In genomic region chr1:17436380-17437174, GRCh38 we compare ENCODE assay signal across 8 cellular contexts. TPM values are rescaled to one million over a fixed set of nuclear protein-coding genes. Genes with fewer than 3 reads are reported as not detected.
DNase-seq lines count a peak whose midpoint lies in the region; ATAC-seq and TF ChIP-seq lines count a peak whose summit lies in the region.

No MANE protein-coding gene starts in this region.

- H3K79me2 ChIP-seq in DND-41 (ENCODE audit: insufficient read depth, low read length): peaks cover 86% of the 10 kb centered on the region

- peak overlapping the region; percentile 77 for H3K4me2 ChIP-seq in DND-41 (ENCODE audit: insufficient read depth, low read length)

- H3K4me3 ChIP-seq in DND-41 (ENCODE audit: low read depth in 1 of 2, low read length in 2 of 2): peak overlapping the region; percentile 72 to 81; a peak in 3 of 4 replicates
- H3K4me3 ChIP-seq in RWPE2 (ENCODE audit: severe bottlenecking): peak overlapping the region; percentile 92
- peak overlapping the region; percentile 97 for H3K4me3 ChIP-seq in epithelial cell of proximal tubule (ENCODE audit: low read depth, low read length)
- peak overlapping the region; percentile 64 for H3K4me3 ChIP-seq in ovary

- TF ChIP-seq EP300 in ovary (IDR thresholded peaks at IDR 0.05): no peak

- H3K36me3 ChIP-seq in DND-41 (ENCODE audit: insufficient read depth, low read length) (peaks cover 62% of the 10 kb centered on the region), RWPE2 (ENCODE audit: low read depth) (peaks cover 61% of the 10 kb centered on the region), ovary (no peaks in the 10 kb centered on the region)

- H2AFZ ChIP-seq in DND-41 (ENCODE audit: low read depth, low read length): no peak overlapping the region

- no peak for TF ChIP-seq CTCF in DND-41 (IDR thresholded peaks at IDR 0.05; ENCODE audit: borderline replicate concordance, extremely low read depth, low read length, poor library complexity, severe bottlenecking)
- no peak for TF ChIP-seq CTCF in RWPE2 (IDR thresholded peaks at IDR 0.05; ENCODE audit: poor library complexity, severe bottlenecking)
- TF ChIP-seq CTCF in epithelial cell of proximal tubule (conservative IDR thresholded peaks at IDR 0.05; ENCODE audit: low read depth, low read length): no peak
- no peak for TF ChIP-seq CTCF in ovary (IDR thresholded peaks at IDR 0.05)

- TF ChIP-seq POLR2A in ovary (IDR thresholded peaks at IDR 0.05): no peak

- H3K9me3 ChIP-seq in DND-41 (ENCODE audit: insufficient read depth, low read length, severe bottlenecking): no peaks in the 10 kb centered on the region
- no peaks in the 10 kb centered on the region for H3K9me3 ChIP-seq in RWPE2 (ENCODE audit: severe bottlenecking)
- H3K9me3 ChIP-seq in ovary: no peaks in the 10 kb centered on the region

- peaks cover 58% of the 10 kb centered on the region for H4K20me1 ChIP-seq in DND-41 (ENCODE audit: insufficient read depth, low read length)

- H3K27ac ChIP-seq in DND-41 (ENCODE audit: low read length) (peak overlapping the region; percentile 95), RWPE2 (ENCODE audit: poor library complexity, severe bottlenecking) (peak overlapping the region; percentile 97), ovary (peak overlapping the region in 1 of 2 donors; percentile 73)

- intact Hi-C loops in ovary (cut with DNase I): no loop called here

- DNase-seq in DND-41 (no peak), RWPE2 (ENCODE audit: low spot score) (no peak), epithelial cell of proximal tubule (ENCODE audit: low read depth) (no peak), ovary (no peak), epidermal melanocyte (ENCODE audit: insufficient read length, low spot score) (no peak), AML-193 (lab: John Stamatoyannopoulos, UW) (no peak)

- WGBS in ovary, 3 donors: 42 to 46% (median 45%) methylated on average over 13 of the region's 13 CpGs

- H3K27me3 ChIP-seq in DND-41 (ENCODE audit: insufficient read depth, low read length, poor library complexity) (no peaks in the 10 kb centered on the region), RWPE2 (ENCODE audit: insufficient read depth, poor library complexity, severe bottlenecking) (no peaks in the 10 kb centered on the region), ovary (no peaks in the 10 kb centered on the region)

- peak overlapping the region; percentile 92 for H3K9ac ChIP-seq in DND-41 (ENCODE audit: low read depth, low read length)

- H3K4me1 ChIP-seq in DND-41 (ENCODE audit: insufficient read depth, low read length) (peaks cover 52% of the 10 kb centered on the region), RWPE2 (ENCODE audit: insufficient read depth, poor library complexity, severe bottlenecking) (peaks cover 8% of the 10 kb centered on the region), ovary (ENCODE audit: insufficient read depth) (peaks cover 6% of the 10 kb centered on the region)

- no peak for ATAC-seq in DND-41 (ENCODE audit: insufficient read depth, low read depth)
- no peak for ATAC-seq in RWPE2 (ENCODE audit: low read depth)
- ATAC-seq in HG03432 (IDR thresholded peaks at IDR 0.05; ENCODE audit: unreplicated experiment): no peak
- no peak for ATAC-seq in HG02759 (IDR thresholded peaks at IDR 0.05; ENCODE audit: unreplicated experiment)

RNA-seq across cellular contexts. Expression of gene RCC2, which starts 2.9 kb away (rescaled TPM):
- total RNA-seq in epithelial cell of proximal tubule: 106 and 135 TPM in 2 replicates
- 10 to 100 TPM; 15.3 to 52.2 (median 41.0) TPM for total RNA-seq in ovary
- polyA plus RNA-seq in ovary: 10 to 100 TPM; 28.1 to 28.3 TPM
